In the genomic region with DNA sequence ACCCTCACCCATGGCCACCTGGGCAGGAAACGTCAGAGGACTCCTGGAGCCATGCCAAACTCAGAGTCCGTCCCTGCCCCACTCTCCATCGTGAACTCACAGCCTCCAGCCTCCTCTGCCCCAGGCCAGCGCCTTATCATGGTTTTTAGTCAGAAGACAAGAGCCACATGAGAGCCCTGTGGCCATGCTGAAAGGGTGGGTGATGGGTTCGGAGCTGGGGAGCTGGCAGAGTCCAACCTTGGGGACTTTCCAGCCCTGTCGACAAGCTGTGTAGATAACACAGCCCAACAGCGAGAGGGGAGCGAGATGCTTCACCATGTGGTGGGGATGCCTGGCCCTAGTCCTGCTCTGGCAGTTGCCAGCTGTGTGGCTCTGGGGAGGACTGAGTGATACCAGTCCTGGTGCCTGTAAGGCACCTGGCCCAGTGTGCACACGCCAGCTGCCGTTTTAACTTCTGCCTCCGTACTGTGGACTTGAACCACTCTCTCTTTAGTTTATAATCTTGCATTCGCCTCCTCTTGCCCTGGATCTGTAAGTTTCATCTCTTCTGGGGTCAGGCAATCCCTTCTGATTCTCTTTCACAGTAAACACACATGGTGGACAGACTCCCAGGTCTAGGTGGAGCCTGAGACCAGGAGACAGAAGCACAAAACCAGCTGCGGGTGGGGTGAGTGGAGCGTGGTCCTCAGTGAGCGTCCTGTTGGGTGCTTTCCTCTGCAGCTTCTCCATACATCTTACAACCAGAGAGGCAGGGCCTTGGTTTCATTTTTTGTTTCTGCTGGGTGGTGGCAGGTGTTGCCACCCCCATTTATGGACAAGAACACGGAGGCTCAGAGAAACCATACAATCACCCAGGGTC, we compare ENCODE assay signal across 8 cellular contexts. TPM values are rescaled to one million over a fixed set of nuclear protein-coding genes. Genes with fewer than 3 reads are reported as not detected.
DNase-seq lines count a peak whose midpoint lies in the region; ATAC-seq and TF ChIP-seq lines count a peak whose summit lies in the region.

No MANE protein-coding gene starts in this region.

- no peaks in the 10 kb centered on the region for H3K79me2 ChIP-seq in SK-N-SH (ENCODE audit: insufficient read depth)

- no peaks in the 10 kb centered on the region for H3F3A ChIP-seq in SK-N-SH (replicated peaks; ENCODE audit: insufficient read depth)

- CTCF ChIA-PET in SK-N-SH (lab: Yijun Ruan, JAX) = no interaction called here

- peaks cover 10% of the 10 kb centered on the region for H3K36me3 Mint-ChIP-seq in T-helper 2 cell treated with Interferon-gamma antibody and Interleukin-4, amounts not matched to agents 5 μg/mL and 100 μg/mL, for 36 hours (ENCODE audit: low read depth)

- peak overlapping the region; percentile 62 for H3K4me3 Mint-ChIP-seq in T-helper 2 cell treated with Interferon-gamma antibody and Interleukin-4, amounts not matched to agents 5 μg/mL and 100 μg/mL, for 36 hours

- no peaks in the 10 kb centered on the region for H3K27me3 ChIP-seq in SK-N-SH (ENCODE audit: insufficient read depth)

- no peak overlapping the region for H2AFZ ChIP-seq in SK-N-SH (ENCODE audit: low read depth)

- peak overlapping the region; percentile 67 for H3K27ac Mint-ChIP-seq in T-helper 2 cell treated with Interferon-gamma antibody and Interleukin-4, amounts not matched to agents 5 μg/mL and 100 μg/mL, for 36 hours

- peaks cover 6 to 9% of the 10 kb centered on the region in 2 experiments for H3K36me3 ChIP-seq in SK-N-SH (replicated peaks in 1 of 2; ENCODE audit: control insufficient read depth in 1 of 2, insufficient read depth in 2 of 2, low read length in 1 of 2)

- TF ChIP-seq RAD21 in SK-N-SH (IDR thresholded peaks at IDR 0.05; ENCODE audit: low read length) = no peak

- DNase-seq in SK-N-SH (peak; percentile 32), RKO (ENCODE audit: low spot score) (no peak), NCI-H345 (lab: John Stamatoyannopoulos, UW) (no peak)
- DNase-seq in T-helper 2 cell treated with Interferon-gamma antibody and Interleukin-4, amounts not matched to agents 5 μg/mL and 100 μg/mL, for 36 hours (ENCODE audit: low spot score) = no peak
- peak; percentile 33 for DNase-seq in stimulated activated CD8-positive, alpha-beta memory T cell treated with anti-CD3 and anti-CD28 coated beads, Interleukin-4, amount 100 ng/mL, for 24 hours (ENCODE audit: low read depth)
- no peak for DNase-seq in stimulated activated CD4-positive, alpha-beta T cell treated with anti-CD3 and anti-CD28 coated beads, Interleukin-15, amount 100 ng/mL, for 24 hours

- H3K9me2 ChIP-seq in SK-N-SH = no peaks in the 10 kb centered on the region

- no peak overlapping the region for H3K9ac ChIP-seq in SK-N-SH

- H3K9me3 ChIP-seq in SK-N-SH = no peaks in the 10 kb centered on the region

- ATAC-seq in SK-N-SH treated with all-trans-retinoic acid at 6 μM for 48 hours (no peak; the same call in 2 of the 3 replicates), HG02678 (IDR thresholded peaks at IDR 0.05; ENCODE audit: unreplicated experiment) (peak; percentile 77)

- POLR2A ChIA-PET in SK-N-SH (lab: Yijun Ruan, JAX) = no interaction called here

- no peak overlapping the region for H3K4me2 ChIP-seq in SK-N-SH

- peaks cover 52% of the 10 kb centered on the region for H3K27me3 Mint-ChIP-seq in T-helper 2 cell treated with Interferon-gamma antibody and Interleukin-4, amounts not matched to agents 5 μg/mL and 100 μg/mL, for 36 hours (ENCODE audit: low read depth)

- no peak overlapping the region for H3K4me3 ChIP-seq in SK-N-SH (ENCODE audit: low read depth in 2 of 2, low read length in 1 of 2)

- no peaks in the 10 kb centered on the region for H4K20me1 ChIP-seq in SK-N-SH (ENCODE audit: insufficient read depth)

- H3K4me1 ChIP-seq in SK-N-SH (ENCODE audit: control insufficient read depth in 1 of 2, insufficient read depth in 2 of 2, low read depth in 1 of 2, low read length in 1 of 2) = peaks cover 2 to 17% of the 10 kb centered on the region in 2 experiments; a peak in 3 of 4 replicates

- H3K4me1 Mint-ChIP-seq in T-helper 2 cell treated with Interferon-gamma antibody and Interleukin-4, amounts not matched to agents 5 μg/mL and 100 μg/mL, for 36 hours (ENCODE audit: low read depth) = peaks cover 20% of the 10 kb centered on the region

- no peak for TF ChIP-seq CTCF in SK-N-SH (IDR thresholded peaks at IDR 0.05)

- H3K27ac ChIP-seq in SK-N-SH (ENCODE audit: low read depth in 2 of 2, low read length in 1 of 2) = no peak overlapping the region

- TF ChIP-seq EP300 in SK-N-SH (IDR thresholded peaks at IDR 0.05; ENCODE audit: borderline replicate concordance in 1 of 2, low read depth in 1 of 2, low read length in 1 of 2) = no peak

- peaks cover 18% of the 10 kb centered on the region for H3K9me3 Mint-ChIP-seq in T-helper 2 cell treated with Interferon-gamma antibody and Interleukin-4, amounts not matched to agents 5 μg/mL and 100 μg/mL, for 36 hours

- WGBS in SK-N-SH (ENCODE audit: low lambda C conversion rate) = 67% methylated on average over 14 of the region's 16 CpGs

TF ChIP-seq in SK-N-SH, 30 proteins besides CTCF, POLR2A, EP300 and RAD21 (continues in another document):
- TF ChIP-seq RFX5 (IDR thresholded peaks at IDR 0.05; ENCODE audit: low read length) = no peak
- TF ChIP-seq RCOR1 (IDR thresholded peaks at IDR 0.05; ENCODE audit: low read length) = no peak
- no peak for TF ChIP-seq TEAD4 (IDR thresholded peaks at IDR 0.05; ENCODE audit: borderline replicate concordance, insufficient read depth)
- no peak for TF ChIP-seq TAF1 (IDR thresholded peaks at IDR 0.05; ENCODE audit: borderline replicate concordance, low read depth, low read length)
- TF ChIP-seq, protein P1, sequence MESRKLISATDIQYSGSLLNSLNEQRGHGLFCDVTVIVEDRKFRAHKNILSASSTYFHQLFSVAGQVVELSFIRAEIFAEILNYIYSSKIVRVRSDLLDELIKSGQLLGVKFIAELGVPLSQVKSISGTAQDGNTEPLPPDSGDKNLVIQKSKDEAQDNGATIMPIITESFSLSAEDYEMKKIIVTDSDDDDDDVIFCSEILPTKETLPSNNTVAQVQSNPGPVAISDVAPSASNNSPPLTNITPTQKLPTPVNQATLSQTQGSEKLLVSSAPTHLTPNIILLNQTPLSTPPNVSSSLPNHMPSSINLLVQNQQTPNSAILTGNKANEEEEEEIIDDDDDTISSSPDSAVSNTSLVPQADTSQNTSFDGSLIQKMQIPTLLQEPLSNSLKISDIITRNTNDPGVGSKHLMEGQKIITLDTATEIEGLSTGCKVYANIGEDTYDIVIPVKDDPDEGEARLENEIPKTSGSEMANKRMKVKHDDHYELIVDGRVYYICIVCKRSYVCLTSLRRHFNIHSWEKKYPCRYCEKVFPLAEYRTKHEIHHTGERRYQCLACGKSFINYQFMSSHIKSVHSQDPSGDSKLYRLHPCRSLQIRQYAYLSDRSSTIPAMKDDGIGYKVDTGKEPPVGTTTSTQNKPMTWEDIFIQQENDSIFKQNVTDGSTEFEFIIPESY (IDR thresholded peaks at IDR 0.05; ENCODE audit: borderline replicate concordance, low read depth) = no peak
- no peak for TF ChIP-seq FOXM1 (IDR thresholded peaks at IDR 0.05; ENCODE audit: low read depth)
- TF ChIP-seq, protein P2, sequence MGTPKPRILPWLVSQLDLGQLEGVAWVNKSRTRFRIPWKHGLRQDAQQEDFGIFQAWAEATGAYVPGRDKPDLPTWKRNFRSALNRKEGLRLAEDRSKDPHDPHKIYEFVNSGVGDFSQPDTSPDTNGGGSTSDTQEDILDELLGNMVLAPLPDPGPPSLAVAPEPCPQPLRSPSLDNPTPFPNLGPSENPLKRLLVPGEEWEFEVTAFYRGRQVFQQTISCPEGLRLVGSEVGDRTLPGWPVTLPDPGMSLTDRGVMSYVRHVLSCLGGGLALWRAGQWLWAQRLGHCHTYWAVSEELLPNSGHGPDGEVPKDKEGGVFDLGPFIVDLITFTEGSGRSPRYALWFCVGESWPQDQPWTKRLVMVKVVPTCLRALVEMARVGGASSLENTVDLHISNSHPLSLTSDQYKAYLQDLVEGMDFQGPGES (IDR thresholded peaks at IDR 0.05; ENCODE audit: low read depth, low read length) = no peak
- TF ChIP-seq MEF2A (IDR thresholded peaks at IDR 0.05; ENCODE audit: borderline replicate concordance, low read depth) = no peak

TF ChIP-seq in SK-N-SH treated with all-trans-retinoic acid at 6 μM for 48 hours, 23 proteins besides CTCF, POLR2A, EP300 and RAD21 (continues in another document):
- TF ChIP-seq CSDC2 (CRISPR knock-in tag; IDR thresholded peaks at IDR 0.05) = no peak
- TF ChIP-seq TCF4 (CRISPR knock-in tag; IDR thresholded peaks at IDR 0.05; ENCODE audit: borderline replicate concordance) = no peak
- no peak for TF ChIP-seq PATZ1 (CRISPR knock-in tag; IDR thresholded peaks at IDR 0.05; ENCODE audit: borderline replicate concordance)
- TF ChIP-seq ZFP3 (CRISPR knock-in tag; IDR thresholded peaks at IDR 0.05) = no peak
- no peak for TF ChIP-seq OSR1 (CRISPR knock-in tag; IDR thresholded peaks at IDR 0.05)
- no peak for TF ChIP-seq GLIS3 (CRISPR knock-in tag; IDR thresholded peaks at IDR 0.05)
- TF ChIP-seq BACH2 (CRISPR knock-in tag; IDR thresholded peaks at IDR 0.05; ENCODE audit: borderline replicate concordance) = no peak
- no peak for TF ChIP-seq ISL1 (CRISPR knock-in tag; IDR thresholded peaks at IDR 0.05)
- no peak for TF ChIP-seq ZC3H10 (CRISPR knock-in tag; IDR thresholded peaks at IDR 0.05)
- TF ChIP-seq SNAI2 (CRISPR knock-in tag; IDR thresholded peaks at IDR 0.05) = no peak

RNA-seq across cellular contexts. Expression of gene RIN3, which starts 55.3 kb away (rescaled TPM):
- polyA plus RNA-seq in SK-N-SH (2012; rRNA removed) = 5.8 and 12.4 TPM in 2 replicates
- polyA plus RNA-seq in SK-N-SH (2012; cell fraction: cytosol; rRNA removed) = 6.6 and 10.2 TPM in 2 replicates
- polyA plus RNA-seq in SK-N-SH (2012; cell fraction: nucleus; rRNA removed) = 14.2 and 18.0 TPM in 2 replicates

Comparison
In these comparisons a context has a peak if more than half of its experiments do, and no peak if none do; other contexts are left out.
1. DNase-seq: peak in SK-N-SH (single experiment) and stimulated activated CD8-positive, alpha-beta memory T cell treated with anti-CD3 and anti-CD28 coated beads, Interleukin-4, amount 100 ng/mL, for 24 hours (single experiment); none in T-helper 2 cell treated with Interferon-gamma antibody and Interleukin-4, amounts not matched to agents 5 μg/mL and 100 μg/mL, for 36 hours (single experiment), RKO (single experiment), NCI-H345 (single experiment) and stimulated activated CD4-positive, alpha-beta T cell treated with anti-CD3 and anti-CD28 coated beads, Interleukin-15, amount 100 ng/mL, for 24 hours (single experiment).